2 cellular contexts compared by ENCODE assay signal in genomic region chr3:139281096-139281495, GRCh38.
TF ChIP-seq lines count a peak whose summit lies in the region.

No MANE protein-coding gene starts in this region.

TF ChIP-seq in IMR-90, 13 proteins besides CTCF, POLR2A, EP300 and RAD21:
- TF ChIP-seq RFX5 (IDR thresholded peaks at IDR 0.05; ENCODE audit: low read depth, low read length) (no peak), CEBPB (IDR thresholded peaks at IDR 0.05; ENCODE audit: low read depth, low read length) (no peak), MAZ (IDR thresholded peaks at IDR 0.05; ENCODE audit: borderline replicate concordance, low read depth, low read length) (no peak), MAFK (IDR thresholded peaks at IDR 0.05; ENCODE audit: low read depth, low read length) (no peak), MXI1 (IDR thresholded peaks at IDR 0.05; ENCODE audit: borderline replicate concordance, low read depth, low read length) (no peak), NFE2L2 (IDR thresholded peaks at IDR 0.05; ENCODE audit: low read depth, low read length) (no peak), BHLHE40 (IDR thresholded peaks at IDR 0.05; ENCODE audit: low read depth, low read length) (no peak), USF2 (IDR thresholded peaks at IDR 0.05; ENCODE audit: low read depth, low read length) (no peak), FOS (IDR thresholded peaks at IDR 0.05; ENCODE audit: low read depth, low read length) (no peak), SMC3 (IDR thresholded peaks at IDR 0.05; ENCODE audit: low read depth, low read length) (no peak), RCOR1 (IDR thresholded peaks at IDR 0.05; ENCODE audit: insufficient replicate concordance, low read length) (no peak), ELK1 (IDR thresholded peaks at IDR 0.05; ENCODE audit: borderline replicate concordance, low read depth, low read length) (no peak), CHD1 (IDR thresholded peaks at IDR 0.05; ENCODE audit: low read depth, low read length) (no peak)

TF ChIP-seq in K562, 482 proteins besides CTCF, POLR2A, EP300 and RAD21:
- TF ChIP-seq NFIC (IDR thresholded peaks at IDR 0.05), result no peak
- TF ChIP-seq EHMT2 (IDR thresholded peaks at IDR 0.05), result 0 out of 2 replicates have a peak, but pooled peaks have one; percentile 56
